Comparison of ENCODE assay signal across 9 cellular contexts in the genomic region with DNA sequence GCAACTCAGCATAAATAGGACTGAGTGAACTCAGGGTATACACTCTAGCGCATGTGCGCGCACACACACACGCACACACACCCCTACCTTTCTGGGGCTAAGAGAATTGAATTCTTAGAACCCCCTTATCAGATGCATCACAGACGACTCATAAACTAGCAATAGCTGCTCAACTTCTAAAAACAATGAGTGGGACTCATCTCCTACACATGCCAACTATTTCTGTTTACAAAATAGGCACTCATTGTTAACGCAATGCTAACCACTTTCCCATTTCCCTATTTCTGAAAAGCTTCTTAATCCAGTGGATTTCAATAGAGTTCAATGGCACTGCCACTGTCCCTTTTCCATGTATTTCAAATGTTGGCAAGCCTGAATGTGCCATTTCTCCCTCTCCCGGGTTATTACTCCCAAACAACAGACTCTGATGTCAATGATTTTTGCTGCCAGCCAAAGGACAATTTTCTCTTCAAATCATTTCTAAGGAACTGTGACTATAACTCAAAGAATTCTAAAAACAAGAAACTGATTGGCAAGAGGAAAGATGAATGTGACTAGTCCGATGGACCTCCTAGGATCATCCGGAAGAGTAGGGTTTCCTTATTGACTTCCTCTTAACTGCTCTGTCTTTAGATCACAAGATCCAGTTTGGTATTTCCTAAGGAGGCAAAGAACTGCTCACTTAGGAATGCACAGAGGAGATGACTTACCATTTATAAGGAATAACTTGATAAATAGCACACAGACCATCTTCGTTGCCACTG. TPM values are rescaled to one million over a fixed set of nuclear protein-coding genes. Genes with fewer than 3 reads are reported as not detected.
DNase-seq lines count a peak whose midpoint lies in the region; ATAC-seq and TF ChIP-seq lines count a peak whose summit lies in the region.
"Had no signal": no experiment of that assay in that cellular context is flagged by ENCODE, and none has a peak within 500 bp of the region (broad histone marks: within the 10 kb centered on the region; RNA-seq: fewer than 3 reads in every experiment).

No MANE protein-coding gene starts in this region.

- DNase-seq in HS-27A (ENCODE audit: low read depth) (peak; percentile 71), activated B cell treated with CpG ODN at 0.5 μM for 24 hours (no peak), non-pigmented ciliary epithelial cell (ENCODE audit: low read depth) (peak; percentile 84), NCI-H1048 (lab: John Stamatoyannopoulos, UW) (no peak), Kasumi-1 (lab: John Stamatoyannopoulos, UW) (no peak), psoas muscle (no peak)
- DNase-seq in central memory CD8-positive, alpha-beta T cell (ENCODE audit: low spot score in 2 of 2), result peak in 1 of 2 donors; percentile 52

- peaks cover 97% of the 10 kb centered on the region for H3K4me1 Mint-ChIP-seq in activated B cell treated with CpG ODN at 0.5 μM for 24 hours
- peaks cover 94% of the 10 kb centered on the region for H3K4me1 Mint-ChIP-seq in central memory CD8-positive, alpha-beta T cell

- H3K4me1 ChIP-seq in psoas muscle, result peaks cover 20% of the 10 kb centered on the region

- H3K9me3 Mint-ChIP-seq in activated B cell treated with CpG ODN at 0.5 μM for 24 hours, result peaks cover 2% of the 10 kb centered on the region
- H3K9me3 Mint-ChIP-seq in central memory CD8-positive, alpha-beta T cell, result no peaks in the 10 kb centered on the region

- POLR2A ChIA-PET in activated B cell treated with CpG ODN at 0.5 μM for 24 hours (lab: Charles Lee), result interaction anchor here (1.3 to 6.6 kb wide), 4 partner anchors 13 to 152 kb away, joined by 4 to 154 read pairs (median 40); partner anchors contain the start of genes SLC38A1 and SLC38A2

- H3K4me3 ChIP-seq in psoas muscle, result no peak overlapping the region

- TF ChIP-seq CTCF in activated B cell treated with CpG ODN at 0.5 μM for 24 hours (IDR thresholded peaks at IDR 0.05) (no peak), psoas muscle (IDR thresholded peaks at IDR 0.05) (no peak)

- WGBS in psoas muscle, 3 donors, result 68 to 83% (median 71%) methylated on average over 10 of the region's 10 CpGs

- H3K36me3 ChIP-seq in psoas muscle (ENCODE audit: insufficient read depth in 1 of 2, low read depth in 1 of 2), result peaks cover 0 to 10% of the 10 kb centered on the region in 2 donors

- ATAC-seq in activated B cell treated with CpG ODN at 0.5 μM for 24 hours (ENCODE audit: low read depth) (no peak), psoas muscle (no peak), HG03520 (IDR thresholded peaks at IDR 0.05; ENCODE audit: unreplicated experiment) (no peak)
- ATAC-seq in central memory CD8-positive, alpha-beta T cell (replicated peaks; ENCODE audit: extremely low read depth, poor library complexity, severe bottlenecking), result peak; percentile 21

- H3K36me3 Mint-ChIP-seq in activated B cell treated with CpG ODN at 0.5 μM for 24 hours (ENCODE audit: low read depth), result peaks cover 86% of the 10 kb centered on the region
- peaks cover 67% of the 10 kb centered on the region for H3K36me3 Mint-ChIP-seq in central memory CD8-positive, alpha-beta T cell (ENCODE audit: insufficient read depth)

- no peaks in the 10 kb centered on the region for H3K9me3 ChIP-seq in psoas muscle

- no peaks in the 10 kb centered on the region for H3K27me3 ChIP-seq in psoas muscle (ENCODE audit: insufficient read depth in 3 of 3, low read length in 2 of 3)

- H3K27ac ChIP-seq in psoas muscle, result no peak overlapping the region
- H3K27ac ChIP-seq: VCaP had no signal

- H3K27ac Mint-ChIP-seq in activated B cell treated with CpG ODN at 0.5 μM for 24 hours, result peak overlapping the region; percentile 98
- peak overlapping the region; percentile 100 for H3K27ac Mint-ChIP-seq in central memory CD8-positive, alpha-beta T cell (ENCODE audit: low read depth)

- CTCF ChIA-PET in activated B cell treated with CpG ODN at 0.5 μM for 24 hours (lab: Charles Lee), result interaction anchor here (1.6 kb wide), 1 partner anchor 49 kb away, joined by 3 read pairs; the partner anchor contains the start of gene SLC38A1

- intact Hi-C loops in activated B cell treated with CpG ODN at 0.5 μM for 24 hours (cut with micrococcal nuclease), result loop anchor here (1.0 to 10.0 kb wide), 8 partner anchors 7 to 1592 kb away; partner anchors contain the start of genes ARID2 and SLC38A2
- intact Hi-C loops in psoas muscle (cut with DNase I), result loop anchor here in 1 of 2 donors (5.0 kb wide), 1 partner anchor 47 kb away; the partner anchor contains the start of gene SLC38A1

- no peaks in the 10 kb centered on the region for H3K27me3 Mint-ChIP-seq in activated B cell treated with CpG ODN at 0.5 μM for 24 hours
- no peaks in the 10 kb centered on the region for H3K27me3 Mint-ChIP-seq in central memory CD8-positive, alpha-beta T cell

- peak overlapping the region; percentile 11 for H3K4me3 Mint-ChIP-seq in activated B cell treated with CpG ODN at 0.5 μM for 24 hours
- peak overlapping the region; percentile 79 for H3K4me3 Mint-ChIP-seq in central memory CD8-positive, alpha-beta T cell

RNA-seq across cellular contexts. Expression of gene SLC38A1, which starts 48.8 kb away (rescaled TPM):
- total RNA-seq in activated B cell treated with CpG ODN at 0.5 μM for 24 hours (283 and 314 TPM in 2 replicates), psoas muscle (10 to 100 TPM; 17.3 to 58.8 (median 31.3) TPM)
- 100 to 1,000 TPM in 2 of 3 donors, 10 to 100 TPM in 1; 50.6 to 338 (median 136) TPM for polyA plus RNA-seq in psoas muscle

Comparison
In these comparisons a context has a peak if more than half of its experiments do, and no peak if none do; other contexts are left out.
1. DNase-seq: peak in HS-27A (single experiment) and non-pigmented ciliary epithelial cell (single experiment); none in activated B cell treated with CpG ODN at 0.5 μM for 24 hours (single experiment), NCI-H1048 (single experiment), Kasumi-1 (0 of 2) and psoas muscle (0 of 2).